ENCODE assay signal across 8 cellular contexts in the genomic region with DNA sequence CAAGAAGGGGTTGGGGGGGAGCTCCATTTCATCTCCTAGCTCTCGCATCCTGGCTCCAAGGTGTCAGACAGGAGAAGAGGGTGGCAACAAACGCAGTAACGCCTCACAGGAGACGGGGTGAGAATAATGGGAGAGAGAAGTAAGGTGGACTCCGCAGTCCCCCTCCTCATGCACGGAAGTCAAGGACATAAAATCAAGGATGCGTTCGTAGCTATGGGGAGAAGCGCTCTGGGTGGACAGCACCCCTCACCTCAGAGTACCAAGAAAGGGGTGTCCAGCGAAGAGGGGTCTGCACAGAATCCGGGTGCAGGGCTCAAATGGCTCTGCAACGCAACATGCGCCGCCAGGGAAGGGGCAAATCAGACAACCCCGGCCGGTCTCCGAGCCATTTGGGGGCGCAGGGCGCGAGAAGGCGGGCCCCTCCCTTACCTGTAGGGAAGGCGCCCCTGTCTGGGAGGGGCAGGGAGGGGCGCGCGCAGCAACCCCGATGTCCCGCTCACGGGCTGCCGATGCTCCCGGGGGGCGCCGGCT. TPM values are rescaled to one million over a fixed set of nuclear protein-coding genes. Genes with fewer than 3 reads are reported as not detected.
DNase-seq lines count a peak whose midpoint lies in the region; ATAC-seq and TF ChIP-seq lines count a peak whose summit lies in the region.

No MANE protein-coding gene starts in this region.

- peak in 1 of 5 donors; percentile 24 for DNase-seq in CD8-positive, alpha-beta memory T cell
- DNase-seq in caudate nucleus (lab: John Stamatoyannopoulos, UW) = peak in 1 of 61 donors; percentile 32
- no peak for DNase-seq in posterior vena cava (ENCODE audit: low spot score)
- no peak for DNase-seq in middle frontal gyrus (ENCODE audit: extremely low spot score, low spot score)
- DNase-seq in ureter (ENCODE audit: low spot score) = no peak

- no peaks in the 10 kb centered on the region for H4K20me1 ChIP-seq in OCI-LY1 (ENCODE audit: insufficient read depth, low read length)

- no peaks in the 10 kb centered on the region for H3K9me3 ChIP-seq in CD8-positive, alpha-beta memory T cell (ENCODE audit: low read length)
- no peaks in the 10 kb centered on the region for H3K9me3 ChIP-seq in OCI-LY1 (ENCODE audit: low read length)
- no peaks in the 10 kb centered on the region for H3K9me3 ChIP-seq in muscle layer of colon (ENCODE audit: low read length)

- no peaks in the 10 kb centered on the region for H3K27me3 ChIP-seq in CD8-positive, alpha-beta memory T cell (ENCODE audit: insufficient read depth, low read length, poor library complexity, severe bottlenecking)
- no peaks in the 10 kb centered on the region for H3K27me3 ChIP-seq in OCI-LY1 (ENCODE audit: insufficient read depth, low read length)
- no peaks in the 10 kb centered on the region for H3K27me3 ChIP-seq in muscle layer of colon (ENCODE audit: control insufficient read depth in 1 of 2, insufficient read depth in 2 of 2, low read length in 2 of 2)

- POLR2A ChIA-PET in CD8-positive, alpha-beta memory T cell (lab: Charles Lee) = interaction anchor here (0.5 to 2.6 kb wide), 12 partner anchors 19 to 756 kb away, joined by 3 to 35 read pairs (median 4); partner anchors contain the start of genes HROB, LSM12, TMUB2 and UBTF

- peak overlapping the region; percentile 91 to 98 (median 94) for H3K4me3 Mint-ChIP-seq in CD8-positive, alpha-beta memory T cell

- TF ChIP-seq CTCF in OCI-LY1 (IDR thresholded peaks at IDR 0.05; ENCODE audit: low read length) = no peak

- peak overlapping the region; percentile 88 to 98 (median 94) for H3K27ac Mint-ChIP-seq in CD8-positive, alpha-beta memory T cell

- no peaks in the 10 kb centered on the region for H3K79me2 ChIP-seq in OCI-LY1 (ENCODE audit: insufficient read depth, low read length)

- H3K4me1 ChIP-seq in CD8-positive, alpha-beta memory T cell (ENCODE audit: insufficient read depth, low read length) = peaks cover 24% of the 10 kb centered on the region
- H3K4me1 ChIP-seq in OCI-LY1 (ENCODE audit: insufficient read depth, low read length, severe bottlenecking) (peaks cover 16% of the 10 kb centered on the region), muscle layer of colon (ENCODE audit: insufficient read depth, low read length) (peaks cover 41% of the 10 kb centered on the region)

- no peaks in the 10 kb centered on the region for H3K9me2 ChIP-seq in OCI-LY1 (ENCODE audit: low read depth, low read length)

- peak overlapping the region; percentile 89 for H3K4me3 ChIP-seq in CD8-positive, alpha-beta memory T cell (ENCODE audit: low read length)
- H3K4me3 ChIP-seq in OCI-LY1 (ENCODE audit: low read depth, low read length, poor library complexity, severe bottlenecking) (peak overlapping the region; percentile 68), muscle layer of colon (ENCODE audit: low read depth in 1 of 2, low read length in 2 of 2) (peak overlapping the region; percentile 80 to 94)

- no peaks in the 10 kb centered on the region for H3K36me3 ChIP-seq in CD8-positive, alpha-beta memory T cell (ENCODE audit: insufficient read depth, low read length)
- H3K36me3 ChIP-seq in OCI-LY1 (ENCODE audit: insufficient read depth, low read length) (no peaks in the 10 kb centered on the region), muscle layer of colon (ENCODE audit: insufficient read depth, low read length) (peaks cover 7% of the 10 kb centered on the region)

- H3K36me3 Mint-ChIP-seq in CD8-positive, alpha-beta memory T cell = peaks cover 0 to 24% (median 2%) of the 10 kb centered on the region in 3 donors

- peak; percentile 21 for ATAC-seq in GM21723 (IDR thresholded peaks at IDR 0.05; ENCODE audit: unreplicated experiment)

- no peak overlapping the region for H2AFZ ChIP-seq in OCI-LY1 (ENCODE audit: low read length)

- H3K9ac ChIP-seq in OCI-LY1 (ENCODE audit: low read length) = peak overlapping the region; percentile 53
- H3K9ac ChIP-seq in muscle layer of colon (ENCODE audit: low read length) = peak overlapping the region; percentile 78

- H3K4me1 Mint-ChIP-seq in CD8-positive, alpha-beta memory T cell = peaks cover 40 to 61% (median 53%) of the 10 kb centered on the region in 3 donors

- H3F3A ChIP-seq in OCI-LY1 (ENCODE audit: insufficient read depth, low read length) = no peaks in the 10 kb centered on the region

- no peaks in the 10 kb centered on the region for H3K27me3 Mint-ChIP-seq in CD8-positive, alpha-beta memory T cell

- H3K27ac ChIP-seq in CD8-positive, alpha-beta memory T cell (ENCODE audit: low read depth, low read length) = peak overlapping the region; percentile 70
- no peak overlapping the region for H3K27ac ChIP-seq in OCI-LY1 (ENCODE audit: low read depth, low read length, poor library complexity, severe bottlenecking)
- peak overlapping the region; percentile 90 for H3K27ac ChIP-seq in caudate nucleus (ENCODE audit: low read depth, low read length)
- peak overlapping the region; percentile 79 for H3K27ac ChIP-seq in muscle layer of colon (ENCODE audit: low read depth, low read length)

- H3K9me3 Mint-ChIP-seq in CD8-positive, alpha-beta memory T cell = no peaks in the 10 kb centered on the region

- CTCF ChIA-PET in CD8-positive, alpha-beta memory T cell (lab: Charles Lee) = interaction anchor here (0.7 to 2.9 kb wide), 15 partner anchors 8 to 223 kb away, joined by 3 to 15 read pairs (median 5); partner anchors contain the start of genes GRN, LSM12 and UBTF

- intact Hi-C loops in posterior vena cava (cut with DNase I) = no loop called here

- H3K4me2 ChIP-seq in OCI-LY1 (ENCODE audit: low read length) = peak overlapping the region; percentile 83

RNA-seq across cellular contexts. Expression of gene HDAC5, which starts 0.6 kb away (rescaled TPM):
- 10 to 100 TPM; 22.7 to 24.2 TPM for total RNA-seq in CD8-positive, alpha-beta memory T cell
- 38.1 TPM for polyA plus RNA-seq in CD8-positive, alpha-beta memory T cell
- total RNA-seq in posterior vena cava (10 to 100 TPM; 28.5 to 51.7 TPM), ureter (36.3 TPM)

RNA-seq across cellular contexts. Expression of gene HROB, which starts 18.8 kb away (rescaled TPM):
- 10 to 100 TPM; 16.2 to 16.5 TPM for total RNA-seq in CD8-positive, alpha-beta memory T cell
- not detected for polyA plus RNA-seq in CD8-positive, alpha-beta memory T cell
- total RNA-seq in posterior vena cava (1 to 10 TPM in 1 of 2 donors, under 1 TPM in 1; 0.65 to 1.2 TPM), ureter (1.3 TPM)

RNA-seq across cellular contexts. Expression of gene ASB16, which starts 47.6 kb away (rescaled TPM):
- under 1 TPM in 1 of 2 experiments, not detected in 1; 0.11 TPM for total RNA-seq in CD8-positive, alpha-beta memory T cell
- 0.10 TPM for polyA plus RNA-seq in CD8-positive, alpha-beta memory T cell
- total RNA-seq in posterior vena cava = 1 to 10 TPM in 1 of 2 donors, under 1 TPM in 1; 0.19 to 1.5 TPM
- total RNA-seq in ureter = 0.36 TPM

RNA-seq across cellular contexts. Expression of gene G6PC3, which starts 52.4 kb away (rescaled TPM):
- total RNA-seq in CD8-positive, alpha-beta memory T cell = 10 to 100 TPM; 37.1 to 38.3 TPM
- polyA plus RNA-seq in CD8-positive, alpha-beta memory T cell = 27.0 TPM
- 10 to 100 TPM; 40.3 to 41.4 TPM for total RNA-seq in posterior vena cava
- 76.2 TPM for total RNA-seq in ureter

RNA-seq across cellular contexts. Expression of gene LSM12, which starts 56.4 kb away (rescaled TPM):
- 10 to 100 TPM; 79.9 to 81.9 TPM for total RNA-seq in CD8-positive, alpha-beta memory T cell
- 80.7 TPM for polyA plus RNA-seq in CD8-positive, alpha-beta memory T cell
- total RNA-seq in posterior vena cava (10 to 100 TPM; 37.5 to 38.2 TPM), ureter (62.5 TPM)
